12 cellular contexts compared by ENCODE assay signal in the genomic region with DNA sequence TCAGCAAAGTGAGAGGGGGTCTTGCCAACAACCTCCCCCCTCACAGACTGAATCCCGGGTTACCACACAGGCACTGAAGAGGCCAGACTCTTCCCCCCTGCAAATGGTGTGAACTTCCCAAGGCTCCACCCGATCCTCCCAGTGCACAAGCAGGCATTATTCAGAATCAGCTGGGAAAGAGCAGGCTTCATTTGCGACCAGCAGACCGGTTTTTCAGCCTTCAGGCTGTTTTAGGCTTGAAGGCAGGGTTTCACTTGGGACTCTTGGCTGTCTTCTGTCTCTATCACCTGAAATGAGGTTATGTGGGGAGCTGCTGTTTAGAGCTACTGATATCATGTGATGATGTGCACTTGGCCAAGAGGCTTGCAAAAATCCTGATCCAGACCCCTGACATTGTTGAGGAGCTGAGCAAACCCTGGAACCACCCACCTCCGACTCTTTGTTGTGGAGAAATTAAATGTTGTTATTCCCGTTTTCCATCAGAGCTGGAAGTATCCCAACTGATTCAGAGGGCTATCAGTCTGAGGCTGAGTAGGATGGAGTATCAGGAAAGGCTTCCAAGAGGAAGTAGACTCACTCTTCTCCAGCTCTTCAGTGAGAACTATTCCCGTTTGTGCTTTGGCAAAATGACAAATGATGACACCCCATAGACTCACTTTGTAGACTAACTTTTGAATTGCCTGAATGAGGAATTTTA.
DNase-seq lines count a peak whose midpoint lies in the region; ATAC-seq and TF ChIP-seq lines count a peak whose summit lies in the region.
"Had no signal": no experiment of that assay in that cellular context is flagged by ENCODE, and none has a peak within 500 bp of the region (broad histone marks: within the 10 kb centered on the region; RNA-seq: fewer than 3 reads in every experiment).

No MANE protein-coding gene starts in this region.

- H3K9ac ChIP-seq in SK-N-SH (peak overlapping the region; percentile 63; the same call in 1 of the 2 replicates), skeletal muscle tissue (ENCODE audit: low read depth in 1 of 3, low read length in 3 of 3) (no peak overlapping the region)

- no peak for TF ChIP-seq RAD21 in SK-N-SH (IDR thresholded peaks at IDR 0.05; ENCODE audit: low read length)

- H3K27ac ChIP-seq in SK-N-SH (ENCODE audit: low read depth in 2 of 2, low read length in 1 of 2) = peak overlapping the region; percentile 45 to 93; a peak in 3 of 4 replicates
- H3K27ac ChIP-seq in skeletal muscle tissue (ENCODE audit: low read depth, low read length) = peak overlapping the region; percentile 46
- H3K27ac ChIP-seq: Peyer's patch had no signal

- no peaks in the 10 kb centered on the region for H3K79me2 ChIP-seq in SK-N-SH (ENCODE audit: insufficient read depth)

- H3K27me3 ChIP-seq in SK-N-SH (ENCODE audit: insufficient read depth) = no peaks in the 10 kb centered on the region
- peaks cover 0 to 8% (median 4%) of the 10 kb centered on the region in 3 donors for H3K27me3 ChIP-seq in skeletal muscle tissue (ENCODE audit: control insufficient read depth in 3 of 3, insufficient read depth in 3 of 3, low read length in 3 of 3)
- peaks cover 2% of the 10 kb centered on the region for H3K27me3 ChIP-seq in H7 (ENCODE audit: control insufficient read depth, insufficient read depth, low read length)
- H3K27me3 ChIP-seq: Peyer's patch had no signal

- H3K4me1 ChIP-seq in SK-N-SH (ENCODE audit: control insufficient read depth in 1 of 2, insufficient read depth in 2 of 2, low read depth in 1 of 2, low read length in 1 of 2) = peaks cover 30 to 32% of the 10 kb centered on the region in 2 experiments
- peaks cover 12 to 20% (median 20%) of the 10 kb centered on the region in 3 donors for H3K4me1 ChIP-seq in skeletal muscle tissue (ENCODE audit: control insufficient read depth in 3 of 3, insufficient read depth in 3 of 3, low read length in 3 of 3)

- TF ChIP-seq EP300 in SK-N-SH (IDR thresholded peaks at IDR 0.05; ENCODE audit: borderline replicate concordance in 1 of 2, low read depth in 1 of 2, low read length in 1 of 2) = peak in 1 of 2 experiments; percentile 74; a peak in 1 of 4 replicates

- TF ChIP-seq CTCF in SK-N-SH (IDR thresholded peaks at IDR 0.05) (no peak), fibroblast of pulmonary artery (IDR thresholded peaks at IDR 0.05; ENCODE audit: low read length, missing control alignments) (no peak)

- H3K4me3 ChIP-seq in SK-N-SH (ENCODE audit: low read depth in 2 of 2, low read length in 1 of 2) (peak overlapping the region in 1 of 2 experiments; percentile 13; a peak in 1 of 4 replicates), fibroblast of pulmonary artery (replicated peaks; ENCODE audit: low read depth, low read length) (no peak overlapping the region), skeletal muscle tissue (ENCODE audit: low read length in 3 of 3) (no peak overlapping the region), H7 (ENCODE audit: insufficient read depth, low read depth, low read length) (no peak overlapping the region)
- H3K4me3 ChIP-seq: Peyer's patch had no signal

- H4K20me1 ChIP-seq in SK-N-SH (ENCODE audit: insufficient read depth) = no peaks in the 10 kb centered on the region

- 0 out of 2 replicates have a peak overlapping the region, but pooled peaks have one; percentile 10 for H2AFZ ChIP-seq in SK-N-SH (ENCODE audit: low read depth)

- CTCF ChIA-PET in SK-N-SH (lab: Yijun Ruan, JAX) = interaction anchor here (1.0 to 1.8 kb wide), 3 partner anchors 18 to 82 kb away, joined by 3 to 6 read pairs (median 5); no protein-coding TSS in a partner anchor

- no peaks in the 10 kb centered on the region for H3K9me2 ChIP-seq in SK-N-SH

- H3K9me3 ChIP-seq in SK-N-SH (no peaks in the 10 kb centered on the region), skeletal muscle tissue (ENCODE audit: control insufficient read depth in 3 of 3, low read length in 3 of 3) (no peaks in the 10 kb centered on the region)
- H3K9me3 ChIP-seq: Peyer's patch had no signal

- no peak for ATAC-seq in GM21786 (IDR thresholded peaks at IDR 0.05; ENCODE audit: unreplicated experiment)
- no peak for ATAC-seq in HG03439 (IDR thresholded peaks at IDR 0.05; ENCODE audit: unreplicated experiment)
- ATAC-seq: HepG2 had no signal

- H3K4me2 ChIP-seq in SK-N-SH = peak overlapping the region; percentile 88; the same call in 1 of the 2 replicates

- H3F3A ChIP-seq in SK-N-SH (replicated peaks; ENCODE audit: insufficient read depth) = peaks cover 47% of the 10 kb centered on the region

- POLR2A ChIA-PET in SK-N-SH (lab: Yijun Ruan, JAX) = no interaction called here

- DNase-seq in GM04504 (ENCODE audit: low read depth) (peak; percentile 97), SK-N-SH (no peak), fibroblast of pulmonary artery (ENCODE audit: low read depth) (peak; percentile 81), foreskin melanocyte (no peak), H7 (no peak)
- DNase-seq: caudate nucleus, glutamatergic neuron, Peyer's patch had no signal

- H3K36me3 ChIP-seq in SK-N-SH (replicated peaks in 1 of 2; ENCODE audit: control insufficient read depth in 1 of 2, insufficient read depth in 2 of 2, low read length in 1 of 2) (no peaks in the 10 kb centered on the region), skeletal muscle tissue (ENCODE audit: control insufficient read depth in 3 of 3, insufficient read depth in 3 of 3, low read length in 3 of 3) (no peaks in the 10 kb centered on the region), H7 (replicated peaks; ENCODE audit: control insufficient read depth, insufficient read depth, low read length) (no peaks in the 10 kb centered on the region)
- H3K36me3 ChIP-seq: Peyer's patch had no signal

- 26% methylated on average over 5 of the region's 7 CpGs for WGBS in SK-N-SH (ENCODE audit: low lambda C conversion rate)

TF ChIP-seq in SK-N-SH, 30 proteins besides CTCF, POLR2A, EP300 and RAD21 (continues in another document):
- TF ChIP-seq TCF12 (IDR thresholded peaks at IDR 0.05) (peak; percentile 73), REST (IDR thresholded peaks at IDR 0.05; ENCODE audit: low read depth, low read length) (no peak), RXRA (IDR thresholded peaks at IDR 0.05; ENCODE audit: borderline replicate concordance, low read depth) (peak; percentile 58; the same call in 1 of the 2 replicates), RCOR1 (IDR thresholded peaks at IDR 0.05; ENCODE audit: low read length) (no peak), SIN3A (IDR thresholded peaks at IDR 0.05; ENCODE audit: borderline replicate concordance, low read depth, low read length) (no peak), CHD2 (IDR thresholded peaks at IDR 0.05; ENCODE audit: low read length, partially characterized antibody) (no peak), SMC3 (IDR thresholded peaks at IDR 0.05; ENCODE audit: low read depth, low read length) (no peak), POLR2AphosphoS5 (IDR thresholded peaks at IDR 0.05; ENCODE audit: low read depth, low read length) (peak; percentile 47; the same call in 1 of the 2 replicates), EZH2phosphoT487 (IDR thresholded peaks at IDR 0.05; ENCODE audit: borderline replicate concordance, low read depth) (no peak), FOSL2 (IDR thresholded peaks at IDR 0.05; ENCODE audit: borderline replicate concordance, low read depth) (peak; percentile 68; the same call in 1 of the 2 replicates)
- TF ChIP-seq, protein P1, sequence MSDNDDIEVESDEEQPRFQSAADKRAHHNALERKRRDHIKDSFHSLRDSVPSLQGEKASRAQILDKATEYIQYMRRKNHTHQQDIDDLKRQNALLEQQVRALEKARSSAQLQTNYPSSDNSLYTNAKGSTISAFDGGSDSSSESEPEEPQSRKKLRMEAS (IDR thresholded peaks at IDR 0.05; ENCODE audit: low read depth) = peak; percentile 51; the same call in 1 of the 2 replicates
- TF ChIP-seq, protein P2, sequence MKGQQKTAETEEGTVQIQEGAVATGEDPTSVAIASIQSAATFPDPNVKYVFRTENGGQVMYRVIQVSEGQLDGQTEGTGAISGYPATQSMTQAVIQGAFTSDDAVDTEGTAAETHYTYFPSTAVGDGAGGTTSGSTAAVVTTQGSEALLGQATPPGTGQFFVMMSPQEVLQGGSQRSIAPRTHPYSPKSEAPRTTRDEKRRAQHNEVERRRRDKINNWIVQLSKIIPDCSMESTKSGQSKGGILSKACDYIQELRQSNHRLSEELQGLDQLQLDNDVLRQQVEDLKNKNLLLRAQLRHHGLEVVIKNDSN (IDR thresholded peaks at IDR 0.05; ENCODE audit: borderline replicate concordance, low read depth) = no peak
- TF ChIP-seq, protein P3, sequence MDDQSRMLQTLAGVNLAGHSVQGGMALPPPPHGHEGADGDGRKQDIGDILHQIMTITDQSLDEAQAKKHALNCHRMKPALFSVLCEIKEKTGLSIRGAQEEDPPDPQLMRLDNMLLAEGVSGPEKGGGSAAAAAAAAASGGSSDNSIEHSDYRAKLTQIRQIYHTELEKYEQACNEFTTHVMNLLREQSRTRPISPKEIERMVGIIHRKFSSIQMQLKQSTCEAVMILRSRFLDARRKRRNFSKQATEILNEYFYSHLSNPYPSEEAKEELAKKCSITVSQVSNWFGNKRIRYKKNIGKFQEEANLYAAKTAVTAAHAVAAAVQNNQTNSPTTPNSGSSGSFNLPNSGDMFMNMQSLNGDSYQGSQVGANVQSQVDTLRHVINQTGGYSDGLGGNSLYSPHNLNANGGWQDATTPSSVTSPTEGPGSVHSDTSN (IDR thresholded peaks at IDR 0.05) = peak; percentile 73; the same call in 1 of the 2 replicates

Comparison
In these comparisons a context has a peak if more than half of its experiments do, and no peak if none do; other contexts are left out.
1. DNase-seq: peak in GM04504 (single experiment) and fibroblast of pulmonary artery (single experiment); none in SK-N-SH (single experiment), foreskin melanocyte (single experiment) and H7 (single experiment).